9 cellular contexts compared by ENCODE assay signal in the genomic region with DNA sequence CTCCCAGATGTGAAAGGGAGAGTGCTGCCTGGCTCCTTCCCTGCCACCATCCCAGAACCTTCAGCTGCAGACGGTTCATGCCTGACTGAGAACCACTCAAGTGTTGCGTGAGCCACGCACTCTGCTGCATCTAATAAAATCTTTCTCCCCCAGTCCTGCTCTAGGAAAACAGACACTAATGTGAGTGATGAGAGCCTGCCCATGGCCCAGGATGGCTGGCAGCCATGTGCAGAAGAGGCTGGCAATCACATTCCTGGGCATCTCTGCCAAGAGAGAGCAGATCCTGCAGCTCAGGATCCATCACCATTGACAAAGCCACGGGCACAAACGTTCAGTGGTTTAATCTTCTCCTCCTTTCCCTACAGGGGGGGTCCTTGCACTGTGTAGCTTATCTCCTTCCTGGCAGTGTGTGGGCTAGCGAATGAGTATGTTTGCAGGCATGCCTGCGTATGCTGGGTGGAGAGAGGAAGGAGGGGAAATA.
DNase-seq lines count a peak whose midpoint lies in the region; ATAC-seq, FAIRE-seq and TF ChIP-seq lines count a peak whose summit lies in the region.
"Had no signal": no experiment of that assay in that cellular context is flagged by ENCODE, and none has a peak within 500 bp of the region (broad histone marks: within the 10 kb centered on the region; RNA-seq: fewer than 3 reads in every experiment).

No MANE protein-coding gene starts in this region.

- no peaks in the 10 kb centered on the region for H3K27me3 ChIP-seq in BJ (ENCODE audit: control insufficient read depth, insufficient read depth, low read length)
- H3K27me3 ChIP-seq in bronchial epithelial cell (ENCODE audit: control insufficient read depth, insufficient read depth, low read length), result no peaks in the 10 kb centered on the region
- H3K27me3 ChIP-seq in mesenchymal stem cell (ENCODE audit: control insufficient read depth in 1 of 2, insufficient read depth in 1 of 2, low read length in 2 of 2), result no peaks in the 10 kb centered on the region

- no peak overlapping the region for H3K27ac Mint-ChIP-seq in effector memory CD8-positive, alpha-beta T cell
- H3K27ac Mint-ChIP-seq: activated naive CD4-positive, alpha-beta T cell treated with anti-CD3 and anti-CD28 coated beads, Interleukin-2, amount 50 U/mL, for 72 hours had no signal

- H3K9me3 Mint-ChIP-seq in effector memory CD8-positive, alpha-beta T cell, result peaks cover 0 to 1% of the 10 kb centered on the region in 2 donors
- H3K9me3 Mint-ChIP-seq: activated naive CD4-positive, alpha-beta T cell treated with anti-CD3 and anti-CD28 coated beads, Interleukin-2, amount 50 U/mL, for 72 hours had no signal

- H3K4ac ChIP-seq in mesenchymal stem cell (ENCODE audit: low read depth in 1 of 2, low read length in 2 of 2), result no peak overlapping the region

- TF ChIP-seq CTCF in BJ (IDR thresholded peaks at IDR 0.05; ENCODE audit: insufficient read depth, low read depth, low read length), result peak; percentile 49
- TF ChIP-seq CTCF in bronchial epithelial cell (IDR thresholded peaks at IDR 0.05; ENCODE audit: insufficient read depth, low read length, severe bottlenecking), result peak; percentile 10

- ATAC-seq in effector memory CD8-positive, alpha-beta T cell (replicated peaks), result no peak
- ATAC-seq in HG03354 (IDR thresholded peaks at IDR 0.05; ENCODE audit: poor library complexity, severe bottlenecking, unreplicated experiment), result no peak
- ATAC-seq: activated naive CD4-positive, alpha-beta T cell treated with anti-CD3 and anti-CD28 coated beads, Interleukin-2, amount 50 U/mL, for 72 hours had no signal

- no peaks in the 10 kb centered on the region for H3K4me1 Mint-ChIP-seq in effector memory CD8-positive, alpha-beta T cell (ENCODE audit: low read depth in 2 of 2)

- no peak overlapping the region for H3K9ac ChIP-seq in mesenchymal stem cell (ENCODE audit: low read length)

- H2BK5ac ChIP-seq in mesenchymal stem cell (ENCODE audit: low read depth, low read length, poor library complexity, severe bottlenecking), result no peak overlapping the region

- WGBS in mesenchymal stem cell, result 67% methylated on average over 6 of the region's 7 CpGs

- H3K27ac ChIP-seq in mesenchymal stem cell (ENCODE audit: low read length, poor library complexity, severe bottlenecking), result peak overlapping the region; percentile 63

- no peak overlapping the region for H2BK12ac ChIP-seq in mesenchymal stem cell (ENCODE audit: low read length in 2 of 2)

- no peaks in the 10 kb centered on the region for H3K27me3 Mint-ChIP-seq in effector memory CD8-positive, alpha-beta T cell

- no peak overlapping the region for H2BK120ac ChIP-seq in mesenchymal stem cell (ENCODE audit: low read depth, low read length)

- no peak overlapping the region for H4K91ac ChIP-seq in mesenchymal stem cell (ENCODE audit: low read length)

- H3K4me3 Mint-ChIP-seq in effector memory CD8-positive, alpha-beta T cell, result no peak overlapping the region

- FAIRE-seq in bronchial epithelial cell (lab: Jason Lieb, UNC), result no peak

- H3K14ac ChIP-seq in mesenchymal stem cell (ENCODE audit: low read length in 2 of 2), result no peak overlapping the region

- no peak overlapping the region for H2BK15ac ChIP-seq in mesenchymal stem cell (ENCODE audit: low read depth, poor library complexity, severe bottlenecking)

- H3K4me3 ChIP-seq in BJ (ENCODE audit: low read depth, low read length), result no peak overlapping the region
- H3K4me3 ChIP-seq in bronchial epithelial cell (ENCODE audit: low read depth, low read length), result no peak overlapping the region
- no peak overlapping the region for H3K4me3 ChIP-seq in mesenchymal stem cell (ENCODE audit: insufficient read depth in 1 of 2, low read depth in 1 of 2, low read length in 2 of 2)

- H2AK5ac ChIP-seq in mesenchymal stem cell (ENCODE audit: low read length, severe bottlenecking), result no peak overlapping the region

- no peaks in the 10 kb centered on the region for H3K79me1 ChIP-seq in mesenchymal stem cell (replicated peaks; ENCODE audit: low read length, poor library complexity, severe bottlenecking)

- CTCF ChIA-PET in BJ (lab: Yijun Ruan, JAX), result interaction anchor here (0.7 to 1.7 kb wide), 9 partner anchors 10 to 163 kb away, joined by 3 to 9 read pairs (median 4); no protein-coding TSS in a partner anchor

- H3K4me2 ChIP-seq in mesenchymal stem cell (ENCODE audit: low read length, poor library complexity, severe bottlenecking), result peak overlapping the region; percentile 17

- H3K4me1 ChIP-seq in mesenchymal stem cell (ENCODE audit: control insufficient read depth, insufficient read depth, low read depth, low read length), result peaks cover 13% of the 10 kb centered on the region

- H3K9me3 ChIP-seq in mesenchymal stem cell (ENCODE audit: control insufficient read depth, low read length), result no peaks in the 10 kb centered on the region

- no peak overlapping the region for H3K23ac ChIP-seq in mesenchymal stem cell (ENCODE audit: low read length in 2 of 2)

- no peaks in the 10 kb centered on the region for H3K36me3 Mint-ChIP-seq in effector memory CD8-positive, alpha-beta T cell (ENCODE audit: insufficient read depth)
- H3K36me3 Mint-ChIP-seq: activated naive CD4-positive, alpha-beta T cell treated with anti-CD3 and anti-CD28 coated beads, Interleukin-2, amount 50 U/mL, for 72 hours had no signal

- no peak overlapping the region for H4K8ac ChIP-seq in mesenchymal stem cell (ENCODE audit: low read length)

- no peak overlapping the region for H3K18ac ChIP-seq in mesenchymal stem cell (ENCODE audit: low read depth in 1 of 2, low read length in 2 of 2)

- H2AFZ ChIP-seq in mesenchymal stem cell (ENCODE audit: low read depth, low read length), result no peak overlapping the region

- H3K36me3 ChIP-seq in BJ (ENCODE audit: control insufficient read depth, insufficient read depth, low read length) (no peaks in the 10 kb centered on the region), bronchial epithelial cell (ENCODE audit: control insufficient read depth, insufficient read depth, low read length) (no peaks in the 10 kb centered on the region), mesenchymal stem cell (ENCODE audit: control insufficient read depth in 1 of 2, insufficient read depth in 2 of 2, low read depth in 1 of 2, low read length in 2 of 2) (no peaks in the 10 kb centered on the region)

- DNase-seq in BJ (ENCODE audit: low read depth) (no peak), HUDEP-2 (lab: John Stamatoyannopoulos, UW; ENCODE audit: unreplicated experiment in 76 of 76) (peak in 59 of 76 experiments; percentile 1 to 71 (median 30)), bronchial epithelial cell (ENCODE audit: low read depth) (peak; percentile 38), mesenchymal stem cell (peak; percentile 65), SHP77 treated with DMSO at 0.1 percent for 48 hours (lab: John Stamatoyannopoulos, UW) (no peak), NCI-H1436 (lab: John Stamatoyannopoulos, UW) (no peak)
- no peak for DNase-seq in effector memory CD8-positive, alpha-beta T cell

- POLR2A ChIA-PET in BJ (lab: Charles Lee), result interaction anchor here (0.6 kb wide), 1 partner anchor 103 kb away, joined by 3 read pairs; no protein-coding TSS in a partner anchor

Comparison
In these comparisons a context has a peak if more than half of its experiments do, and no peak if none do; other contexts are left out.
1. DNase-seq: peak in HUDEP-2 (59 of 76), bronchial epithelial cell (single experiment) and mesenchymal stem cell (single experiment); none in BJ (single experiment), SHP77 treated with DMSO at 0.1 percent for 48 hours (single experiment), NCI-H1436 (single experiment) and effector memory CD8-positive, alpha-beta T cell (0 of 3).